In the genomic region with DNA sequence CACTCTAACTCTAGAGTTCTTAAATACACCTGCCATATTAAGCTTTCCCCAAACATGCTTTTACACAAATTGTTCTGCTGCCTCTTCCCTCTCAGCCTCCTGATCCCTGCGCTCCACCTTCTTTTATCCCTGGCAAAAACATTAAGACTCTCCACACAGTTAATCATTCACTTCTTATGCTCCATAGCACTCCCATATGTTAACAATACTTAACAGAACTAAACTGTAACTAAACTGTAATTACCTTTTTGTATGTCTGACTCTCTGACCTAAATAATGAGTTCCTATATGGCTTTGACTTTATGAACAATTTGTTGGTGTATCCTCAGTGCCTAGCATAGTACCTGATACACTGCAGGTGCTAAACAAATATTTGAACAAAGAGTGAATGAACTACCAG, we compare ENCODE assay signal across 19 cellular contexts.
DNase-seq lines count a peak whose midpoint lies in the region; ATAC-seq and TF ChIP-seq lines count a peak whose summit lies in the region.
"Had no signal": no experiment of that assay in that cellular context is flagged by ENCODE, and none has a peak within 500 bp of the region (broad histone marks: within the 10 kb centered on the region; RNA-seq: fewer than 3 reads in every experiment).

No MANE protein-coding gene starts in this region.

- peaks cover 52% of the 10 kb centered on the region for H3K36me3 ChIP-seq in CD4-positive, CD25-positive, alpha-beta regulatory T cell (ENCODE audit: control insufficient read depth, insufficient read depth, low read length)
- H3K36me3 ChIP-seq in mucosa of rectum (ENCODE audit: control insufficient read depth in 2 of 2, insufficient read depth in 2 of 2, low read length in 2 of 2), result peaks cover 8% of the 10 kb centered on the region in 2 donors

- H3K27me3 ChIP-seq in CD4-positive, CD25-positive, alpha-beta regulatory T cell (ENCODE audit: control insufficient read depth, insufficient read depth, low read length), result no peaks in the 10 kb centered on the region
- H3K27me3 ChIP-seq in mucosa of rectum (ENCODE audit: control insufficient read depth in 2 of 2, insufficient read depth in 2 of 2, low read length in 2 of 2), result no peaks in the 10 kb centered on the region
- H3K27me3 ChIP-seq: BLaER1 treated with 17β-estradiol and CSF1 and Interleukin-3, amounts not matched to agents 10 nM and 100 nM had no signal

- POLR2A ChIA-PET in activated CD4-positive, alpha-beta T cell treated with anti-CD3 and anti-CD28 coated beads for 36 hours (lab: Charles Lee), result no interaction called here

- H3K9ac ChIP-seq in mucosa of rectum (ENCODE audit: low read depth in 1 of 2, low read length in 2 of 2), result no peak overlapping the region
- H3K9ac ChIP-seq: BLaER1 treated with 17β-estradiol and CSF1 and Interleukin-3, amounts not matched to agents 10 nM and 100 nM had no signal

- no peak for TF ChIP-seq CTCF in GM10266 (IDR thresholded peaks at IDR 0.05; ENCODE audit: control insufficient read depth, insufficient read depth, low read depth, missing control alignments)

- H3K36me3 Mint-ChIP-seq in activated CD4-positive, alpha-beta T cell treated with anti-CD3 and anti-CD28 coated beads for 36 hours (ENCODE audit: low read depth), result peaks cover 19% of the 10 kb centered on the region
- H3K36me3 Mint-ChIP-seq in CD4-positive, CD25-positive, alpha-beta regulatory T cell, result peaks cover 31% of the 10 kb centered on the region
- H3K36me3 Mint-ChIP-seq in T-helper 17 cell (ENCODE audit: low read depth), result peaks cover 9% of the 10 kb centered on the region

- no peaks in the 10 kb centered on the region for H3K9me3 Mint-ChIP-seq in activated CD4-positive, alpha-beta T cell treated with anti-CD3 and anti-CD28 coated beads for 36 hours (ENCODE audit: low read depth)
- H3K9me3 Mint-ChIP-seq in CD4-positive, CD25-positive, alpha-beta regulatory T cell, result no peaks in the 10 kb centered on the region
- H3K9me3 Mint-ChIP-seq: GM23338 had no signal

- CTCF ChIA-PET in activated CD4-positive, alpha-beta T cell treated with anti-CD3 and anti-CD28 coated beads for 36 hours (lab: Charles Lee), result interaction anchor here (1.1 kb wide), 1 partner anchor 48 kb away, joined by 3 read pairs; no protein-coding TSS in a partner anchor

- no peaks in the 10 kb centered on the region for H3K4me1 ChIP-seq in CD4-positive, CD25-positive, alpha-beta regulatory T cell (ENCODE audit: control insufficient read depth, insufficient read depth, low read length, poor library complexity, severe bottlenecking)
- H3K4me1 ChIP-seq in mucosa of rectum (ENCODE audit: control insufficient read depth in 2 of 2, insufficient read depth in 2 of 2, low read length in 2 of 2), result peaks cover 15 to 30% of the 10 kb centered on the region in 2 donors
- H3K4me1 ChIP-seq: BLaER1 treated with 17β-estradiol and CSF1 and Interleukin-3, amounts not matched to agents 10 nM and 100 nM had no signal

- intact Hi-C loops in activated CD4-positive, alpha-beta T cell treated with anti-CD3 and anti-CD28 coated beads for 36 hours (cut with DNase I, micrococcal nuclease), result loop anchor here in 1 of 2 experiments (5.0 kb wide), 1 partner anchor 71 kb away; a partner anchor contains a TSS

- no peak overlapping the region for H3K27ac ChIP-seq in CD4-positive, CD25-positive, alpha-beta regulatory T cell (ENCODE audit: insufficient read depth, low read length, poor library complexity, severe bottlenecking)
- H3K27ac ChIP-seq in mucosa of rectum (ENCODE audit: low read depth in 2 of 2, low read length in 2 of 2), result peak overlapping the region; percentile 62 to 77
- H3K27ac ChIP-seq: 22Rv1; BLaER1 treated with 17β-estradiol and CSF1 and Interleukin-3, amounts not matched to agents 10 nM and 100 nM had no signal

- no peaks in the 10 kb centered on the region for H3K27me3 Mint-ChIP-seq in activated CD4-positive, alpha-beta T cell treated with anti-CD3 and anti-CD28 coated beads for 36 hours
- H3K27me3 Mint-ChIP-seq in CD4-positive, CD25-positive, alpha-beta regulatory T cell, result no peaks in the 10 kb centered on the region
- H3K27me3 Mint-ChIP-seq in T-helper 17 cell, result no peaks in the 10 kb centered on the region

- H3K4me3 Mint-ChIP-seq in activated CD4-positive, alpha-beta T cell treated with anti-CD3 and anti-CD28 coated beads for 36 hours, result no peak overlapping the region
- H3K4me3 Mint-ChIP-seq in CD4-positive, CD25-positive, alpha-beta regulatory T cell, result peak overlapping the region in 1 of 4 donors; percentile 64
- H3K4me3 Mint-ChIP-seq in T-helper 17 cell, result no peak overlapping the region
- H3K4me3 Mint-ChIP-seq: GM23338 had no signal

- no peak overlapping the region for H3K4me3 ChIP-seq in CD4-positive, CD25-positive, alpha-beta regulatory T cell (ENCODE audit: low read depth, low read length)
- H3K4me3 ChIP-seq in mucosa of rectum (ENCODE audit: low read length in 2 of 2), result peak overlapping the region in 1 of 2 donors; percentile 20
- H3K4me3 ChIP-seq: BLaER1 treated with 17β-estradiol and CSF1 and Interleukin-3, amounts not matched to agents 10 nM and 100 nM; GM23338; K562 had no signal

- no peak for ATAC-seq in activated CD4-positive, alpha-beta T cell treated with anti-CD3 and anti-CD28 coated beads for 36 hours
- no peak for ATAC-seq in CD4-positive, CD25-positive, alpha-beta regulatory T cell (ENCODE audit: low read depth in 2 of 2)
- ATAC-seq in T-helper 17 cell (no peak), HG02981 (IDR thresholded peaks at IDR 0.05; ENCODE audit: unreplicated experiment) (no peak)
- ATAC-seq: GM23338, K562 had no signal

- peak overlapping the region; percentile 1 for H3K27ac Mint-ChIP-seq in activated CD4-positive, alpha-beta T cell treated with anti-CD3 and anti-CD28 coated beads for 36 hours
- peak overlapping the region in 2 of 3 donors; percentile 2 to 4 for H3K27ac Mint-ChIP-seq in CD4-positive, CD25-positive, alpha-beta regulatory T cell
- H3K27ac Mint-ChIP-seq in T-helper 17 cell, result peak overlapping the region; percentile 75
- H3K27ac Mint-ChIP-seq: GM23338 had no signal

- no peaks in the 10 kb centered on the region for H3K9me3 ChIP-seq in CD4-positive, CD25-positive, alpha-beta regulatory T cell (ENCODE audit: control insufficient read depth in 2 of 2, low read length in 2 of 2)
- H3K9me3 ChIP-seq in T-helper 17 cell (ENCODE audit: control insufficient read depth, low read length, poor library complexity, severe bottlenecking), result no peaks in the 10 kb centered on the region
- H3K9me3 ChIP-seq in mucosa of rectum (ENCODE audit: control insufficient read depth in 2 of 2, low read length in 2 of 2), result no peaks in the 10 kb centered on the region

- no peaks in the 10 kb centered on the region for H3K4me1 Mint-ChIP-seq in activated CD4-positive, alpha-beta T cell treated with anti-CD3 and anti-CD28 coated beads for 36 hours
- peaks cover 4 to 8% (median 8%) of the 10 kb centered on the region in 4 donors for H3K4me1 Mint-ChIP-seq in CD4-positive, CD25-positive, alpha-beta regulatory T cell
- peaks cover 4% of the 10 kb centered on the region for H3K4me1 Mint-ChIP-seq in T-helper 17 cell
- H3K4me1 Mint-ChIP-seq: GM23338 had no signal

- DNase-seq in activated CD4-positive, alpha-beta T cell treated with anti-CD3 and anti-CD28 coated beads for 36 hours, result no peak
- DNase-seq in activated CD4-positive, alpha-beta T cell treated with anti-CD3 and anti-CD28 coated beads for 1 hour, result no peak
- no peak for DNase-seq in CD4-positive, CD25-positive, alpha-beta regulatory T cell
- DNase-seq in T-helper 17 cell (no peak), iPS-NIHi7 (ENCODE audit: extremely low spot score) (no peak), GM10266 (ENCODE audit: extremely low spot score) (no peak)
- DNase-seq: Calu3, DND-41, GDM1, NCI-H1436, NCI-H2081 treated with DMSO at 0.1 percent for 48 hours, NCI-H526, RPMI8226 had no signal

Comparison
In these comparisons a context has a peak if more than half of its experiments do, and no peak if none do; other contexts are left out.
1. H3K27ac Mint-ChIP-seq: peak in every context shown above with its lines; median percentile 75 in T-helper 17 cell; 3 in CD4-positive, CD25-positive, alpha-beta regulatory T cell; 1 in activated CD4-positive, alpha-beta T cell treated with anti-CD3 and anti-CD28 coated beads for 36 hours.